ENCODE assay signal across 11 cellular contexts in the genomic region with DNA sequence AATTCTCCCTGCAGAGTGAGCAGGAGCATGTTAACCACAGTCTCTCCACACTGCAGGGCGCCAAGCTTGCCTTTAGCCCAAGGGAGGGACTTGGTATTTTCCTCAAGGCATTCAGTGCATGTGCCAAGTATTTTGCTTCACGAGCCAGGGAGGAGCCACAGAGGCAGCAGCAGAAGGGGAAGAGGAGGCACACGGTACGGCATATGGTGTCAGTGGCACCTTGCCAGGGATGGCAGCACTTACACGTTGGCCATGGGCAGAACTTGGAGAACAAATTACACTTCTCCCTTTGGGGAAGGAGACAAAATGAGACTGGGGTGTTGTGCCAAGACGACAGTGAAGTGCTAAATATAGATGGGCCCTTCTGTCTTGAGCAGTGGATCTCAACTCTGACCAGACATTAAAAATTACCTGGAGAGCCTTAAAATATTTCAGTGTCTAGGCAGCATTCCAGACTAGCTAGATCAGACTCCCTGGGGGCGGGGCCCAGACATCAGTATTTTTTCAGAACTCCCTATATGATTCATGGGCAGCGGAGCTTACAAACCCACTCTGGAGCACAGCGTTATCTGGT.
A peak's percentile ranks its signal among the peaks of the same experiment; 100 is the strongest.
DNase-seq lines count a peak whose midpoint lies in the region; ATAC-seq and TF ChIP-seq lines count a peak whose summit lies in the region.
"Had no signal": no experiment of that assay in that cellular context is flagged by ENCODE, and none has a peak within 500 bp of the region (broad histone marks: within the 10 kb centered on the region; RNA-seq: fewer than 3 reads in every experiment).

No MANE protein-coding gene starts in this region.

- no peak for TF ChIP-seq CTCF in chondrocyte (IDR thresholded peaks at IDR 0.05)
- no peak for TF ChIP-seq CTCF in omental fat pad (IDR thresholded peaks at IDR 0.05)

- DNase-seq in ELR (ENCODE audit: low read depth) = peak; percentile 24
- DNase-seq in NCI-H446 (lab: John Stamatoyannopoulos, UW) = peak; percentile 83 to 94
- DNase-seq in chondrocyte (ENCODE audit: low spot score) = no peak
- DNase-seq in omental fat pad (ENCODE audit: low spot score) = peak; percentile 27
- no peak for DNase-seq in activated naive CD4-positive, alpha-beta T cell treated with anti-CD3 and anti-CD28 coated beads, Interleukin-2, amount 50 U/mL, for 16 hours
- DNase-seq in SKM-1 treated with dmso at 0.1 percent for 144 hours (lab: John Stamatoyannopoulos, UW; ENCODE audit: unreplicated experiment) = no peak
- DNase-seq in NCI-H128 (lab: John Stamatoyannopoulos, UW; ENCODE audit: unreplicated experiment) = no peak
- DNase-seq: GF-D8; stimulated activated CD4-positive, alpha-beta T cell treated with anti-CD3 and anti-CD28 coated beads, Interleukin-1b, Interleukin-23, amount 100 ng/mL, for 48 hours had no signal

- peak overlapping the region; percentile 86 for H3K27ac Mint-ChIP-seq in chondrocyte (ENCODE audit: unreplicated experiment)

- no peak overlapping the region for H3K4me3 Mint-ChIP-seq in chondrocyte (ENCODE audit: unreplicated experiment)
- H3K4me3 Mint-ChIP-seq: neural crest cell had no signal

- H3K27me3 Mint-ChIP-seq in chondrocyte (ENCODE audit: low read depth) = no peaks in the 10 kb centered on the region

- H3K36me3 Mint-ChIP-seq in chondrocyte (ENCODE audit: low read depth) = no peaks in the 10 kb centered on the region

- H3K9me3 Mint-ChIP-seq in chondrocyte (ENCODE audit: low read depth) = peaks cover 21% of the 10 kb centered on the region
- H3K9me3 Mint-ChIP-seq: neural crest cell had no signal

- H3K4me1 Mint-ChIP-seq in chondrocyte (ENCODE audit: low read depth) = peaks cover 10% of the 10 kb centered on the region
- H3K4me1 Mint-ChIP-seq: neural crest cell had no signal

- ATAC-seq in omental fat pad (ENCODE audit: low FRiP score) = peak; percentile 92
- ATAC-seq in HG02610 (IDR thresholded peaks at IDR 0.05; ENCODE audit: unreplicated experiment) = no peak

Comparison
In these comparisons a context has a peak if more than half of its experiments do, and no peak if none do; other contexts are left out.
1. DNase-seq: peak in ELR (single experiment), NCI-H446 (2 of 2) and omental fat pad (single experiment); none in chondrocyte (single experiment), activated naive CD4-positive, alpha-beta T cell treated with anti-CD3 and anti-CD28 coated beads, Interleukin-2, amount 50 U/mL, for 16 hours (single experiment), SKM-1 treated with dmso at 0.1 percent for 144 hours (single experiment) and NCI-H128 (single experiment).